1 cellular context compared by ENCODE assay signal in genomic region chr5:81778642-81779041, GRCh38.
A peak's percentile ranks its signal among the peaks of the same experiment; 100 is the strongest.
TF ChIP-seq lines count a peak whose summit lies in the region.

No MANE protein-coding gene starts in this region.

TF ChIP-seq in K562, 482 proteins besides CTCF, POLR2A, EP300 and RAD21 (continued from another document):
- 0 out of 2 replicates have a peak, but pooled peaks have one; percentile 2 for TF ChIP-seq CUX1 (CRISPR knock-in tag; IDR thresholded peaks at IDR 0.05)
- no peak for TF ChIP-seq CBFA2T3 (IDR thresholded peaks at IDR 0.05)
- peak; percentile 86 for TF ChIP-seq MEIS2 (IDR thresholded peaks at IDR 0.05; ENCODE audit: partially characterized antibody)
- TF ChIP-seq ZNF324 (CRISPR knock-in tag; IDR thresholded peaks at IDR 0.05) = no peak
- peak; percentile 19 for TF ChIP-seq HDAC3 (IDR thresholded peaks at IDR 0.05; ENCODE audit: borderline replicate concordance, partially characterized antibody)
- TF ChIP-seq E2F4 (CRISPR knock-in tag; IDR thresholded peaks at IDR 0.05; ENCODE audit: low read depth) = no peak
- peak; percentile 49; the same call in 1 of the 2 replicates for TF ChIP-seq FOSL1 (tag; conservative IDR thresholded peaks at IDR 0.05)
- TF ChIP-seq C11orf30 (IDR thresholded peaks at IDR 0.05; ENCODE audit: low read depth) = peak; percentile 68; the same call in 1 of the 2 replicates
- peak; percentile 61 for TF ChIP-seq PKNOX1 (IDR thresholded peaks at IDR 0.05)
- TF ChIP-seq RBBP5 (IDR thresholded peaks at IDR 0.05; ENCODE audit: borderline replicate concordance, insufficient read depth, low read length, poor library complexity, severe bottlenecking) = peak; percentile 17
- peak; percentile 50 for TF ChIP-seq PRDM10 (IDR thresholded peaks at IDR 0.05; ENCODE audit: partially characterized antibody)
- no peak for TF ChIP-seq JUND (IDR thresholded peaks at IDR 0.05; ENCODE audit: borderline replicate concordance, low read depth, low read length)
- TF ChIP-seq JUND (tag; IDR thresholded peaks at IDR 0.05; ENCODE audit: borderline replicate concordance, low read depth, low read length) = peak; percentile 30; the same call in 1 of the 3 replicates
- TF ChIP-seq THRAP3 (IDR thresholded peaks at IDR 0.05; ENCODE audit: borderline replicate concordance) = no peak
- TF ChIP-seq DEAF1 (CRISPR knock-in tag; IDR thresholded peaks at IDR 0.05) = no peak
- no peak for TF ChIP-seq ZNF282 (CRISPR knock-in tag; IDR thresholded peaks at IDR 0.05)
- no peak for TF ChIP-seq PBX2 (CRISPR knock-in tag; IDR thresholded peaks at IDR 0.05; ENCODE audit: low read depth)
- TF ChIP-seq PBX2 (tag; conservative IDR thresholded peaks at IDR 0.05; ENCODE audit: low read depth) = peak; percentile 90
- peak; percentile 53; the same call in 1 of the 2 replicates for TF ChIP-seq BACH1 (tag; IDR thresholded peaks at IDR 0.05)
- no peak for TF ChIP-seq SMARCB1 (IDR thresholded peaks at IDR 0.05; ENCODE audit: insufficient read length, low read depth)
- TF ChIP-seq NFXL1 (CRISPR knock-in tag; IDR thresholded peaks at IDR 0.05) = no peak
- peak; percentile 1 for TF ChIP-seq TBP (optimal IDR thresholded peaks at IDR 0.05; ENCODE audit: low read depth, low read length)
- peak; percentile 63; the same call in 1 of the 2 replicates for TF ChIP-seq MAFG (tag; conservative IDR thresholded peaks at IDR 0.05)
- TF ChIP-seq ZNF316 (IDR thresholded peaks at IDR 0.05) = peak; percentile 67; the same call in 1 of the 2 replicates
- peak; percentile 29; the same call in 1 of the 2 replicates for TF ChIP-seq MAFK (IDR thresholded peaks at IDR 0.05; ENCODE audit: low read length)
- TF ChIP-seq YY1 (IDR thresholded peaks at IDR 0.05; ENCODE audit: borderline replicate concordance in 1 of 3, control insufficient read depth in 1 of 3, extremely low read depth in 1 of 3, insufficient read depth in 3 of 3, insufficient read length in 1 of 3, insufficient replicate concordance in 2 of 3, low read depth in 1 of 3, low read length in 2 of 3) = peak in 1 of 3 experiments; percentile 54
